13 cellular contexts compared by ENCODE assay signal in the genomic region with DNA sequence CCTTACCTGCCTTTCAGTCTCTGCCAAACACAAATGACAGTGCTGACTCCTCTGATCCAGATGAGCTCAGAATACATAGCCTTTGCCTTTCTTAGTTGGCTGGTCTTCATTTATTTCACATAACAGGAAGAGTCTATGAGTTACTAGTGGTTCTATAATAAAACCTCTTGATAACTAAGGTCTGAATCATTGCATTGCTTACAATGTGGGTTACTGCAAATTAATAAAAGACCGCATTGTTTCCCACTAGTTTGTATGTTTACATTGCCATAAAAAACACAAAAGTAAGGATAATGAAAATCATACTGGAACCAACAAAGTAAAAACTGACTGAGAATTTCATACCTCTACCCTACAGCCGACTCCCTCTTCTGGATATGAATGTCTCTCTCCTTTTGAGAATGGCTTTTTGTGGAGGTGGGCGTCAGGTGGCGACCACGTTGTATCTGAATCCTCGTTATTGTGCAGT.
DNase-seq lines count a peak whose midpoint lies in the region; ATAC-seq, FAIRE-seq and TF ChIP-seq lines count a peak whose summit lies in the region.
"Had no signal": no experiment of that assay in that cellular context is flagged by ENCODE, and none has a peak within 500 bp of the region (broad histone marks: within the 10 kb centered on the region; RNA-seq: fewer than 3 reads in every experiment).

No MANE protein-coding gene starts in this region.

- BruUV-seq in HCT116 (replicated peaks; lab: Mats Ljungman, UMichigan), result no TSS peak

- RAD21 ChIA-PET in HCT116 (lab: Charles Lee; ENCODE audit: low non-redundant PET in 1 of 2, low total read pairs in 2 of 2, uncharacterized antibody in 2 of 2, unreplicated experiment in 2 of 2), result no interaction called here

- intact Hi-C loops in HCT116 (cut with micrococcal nuclease), result no loop called here
- intact Hi-C loops in dorsolateral prefrontal cortex (cut with DNase I), result loop anchor here in 1 of 2 donors (10.0 kb wide), 1 partner anchor 109 kb away; no protein-coding TSS in a partner anchor

- FAIRE-seq in astrocyte (lab: Jason Lieb, UNC), result peak; percentile 74
- FAIRE-seq: D721Med had no signal

- H3K9ac ChIP-seq in HCT116 (ENCODE audit: low read length) (no peak overlapping the region), astrocyte (ENCODE audit: low read length) (peak overlapping the region; percentile 71)

- H3K79me2 ChIP-seq in HCT116 (ENCODE audit: insufficient read depth, low read length) (no peaks in the 10 kb centered on the region), astrocyte (ENCODE audit: insufficient read depth, low read length) (peaks cover 2% of the 10 kb centered on the region)

- peaks cover 45% of the 10 kb centered on the region for H3K4me1 Mint-ChIP-seq in astrocyte (ENCODE audit: low read depth, unreplicated experiment)

- H3K9me3 ChIP-seq in HCT116 (ENCODE audit: control insufficient read depth in 1 of 2, insufficient read depth in 1 of 2, low read depth in 1 of 2, low read length in 2 of 2) (no peaks in the 10 kb centered on the region), astrocyte (ENCODE audit: insufficient read depth, low read depth, low read length) (no peaks in the 10 kb centered on the region)

- no peak overlapping the region for H3K4me3 ChIP-seq in HCT116 (replicated peaks in 1 of 2; ENCODE audit: low read depth in 1 of 2, low read length in 2 of 2)
- H3K4me3 ChIP-seq in astrocyte (ENCODE audit: insufficient read depth, low read depth, low read length), result peak overlapping the region; percentile 21
- no peak overlapping the region for H3K4me3 ChIP-seq in dorsolateral prefrontal cortex

- H3K9me2 ChIP-seq in HCT116 (ENCODE audit: insufficient read depth), result no peaks in the 10 kb centered on the region

- ATAC-seq in HCT116, result no peak
- ATAC-seq in GM19328 (IDR thresholded peaks at IDR 0.05; ENCODE audit: unreplicated experiment), result no peak

- no peaks in the 10 kb centered on the region for H3K27me3 Mint-ChIP-seq in astrocyte (ENCODE audit: low read depth, unreplicated experiment)

- CTCF ChIA-PET in HCT116 (lab: Charles Lee), result interaction anchor here (0.9 kb wide), 1 partner anchor 107 kb away, joined by 4 read pairs; no protein-coding TSS in a partner anchor

- H3K36me3 Mint-ChIP-seq in astrocyte (ENCODE audit: low read depth, unreplicated experiment), result peaks cover 5% of the 10 kb centered on the region

- peaks cover 4% of the 10 kb centered on the region for H3K9me3 Mint-ChIP-seq in astrocyte (ENCODE audit: unreplicated experiment)

- H2AFZ ChIP-seq in HCT116 (ENCODE audit: low read depth, low read length, poor library complexity, severe bottlenecking), result peak overlapping the region; percentile 2
- H2AFZ ChIP-seq in astrocyte (ENCODE audit: low read depth, low read length), result no peak overlapping the region

- no peaks in the 10 kb centered on the region for H4K20me1 ChIP-seq in HCT116 (ENCODE audit: insufficient read depth)
- no peaks in the 10 kb centered on the region for H4K20me1 ChIP-seq in astrocyte (ENCODE audit: insufficient read depth, low read length)

- POLR2A ChIA-PET in HCT116 (lab: Charles Lee), result interaction anchor here (0.8 to 1.0 kb wide), 2 partner anchors 38 to 1566 kb away, joined by 3 read pairs; no protein-coding TSS in a partner anchor

- TF ChIP-seq CTCF in HCT116 (IDR thresholded peaks at IDR 0.05 in 2 of 3, conservative IDR thresholded peaks at IDR 0.05 in 1 of 3; ENCODE audit: borderline replicate concordance in 1 of 3, insufficient read depth in 1 of 3, low read depth in 2 of 3, low read length in 2 of 3), result peak in 1 of 3 experiments; percentile 18; a peak in 1 of 6 replicates
- TF ChIP-seq CTCF in astrocyte (IDR thresholded peaks at IDR 0.05; ENCODE audit: insufficient read depth, low read depth, low read length), result no peak
- TF ChIP-seq CTCF in dorsolateral prefrontal cortex (IDR thresholded peaks at IDR 0.05 in 54 of 56, conservative IDR thresholded peaks at IDR 0.05 in 2 of 56; ENCODE audit: low read depth in 1 of 56, partially characterized antibody in 56 of 56), result no peak

- H3K4me1 ChIP-seq in HCT116 (ENCODE audit: control insufficient read depth in 1 of 2, insufficient read depth in 2 of 2, low read length in 2 of 2), result peaks cover 0 to 42% of the 10 kb centered on the region in 2 experiments; a peak in 2 of 4 replicates
- peaks cover 36% of the 10 kb centered on the region for H3K4me1 ChIP-seq in astrocyte (ENCODE audit: insufficient read depth, low read length)

- H3K4me3 Mint-ChIP-seq in astrocyte (ENCODE audit: unreplicated experiment), result no peak overlapping the region

- DNase-seq in AG08396 (ENCODE audit: low spot score), result peak; percentile 14
- DNase-seq in HCT116 (ENCODE audit: low read depth, low spot score), result no peak
- DNase-seq in astrocyte (ENCODE audit: low read depth), result peak; percentile 88
- DNase-seq in iris pigment epithelial cell (ENCODE audit: low read depth), result peak; percentile 85
- no peak for DNase-seq in dorsolateral prefrontal cortex
- no peak for DNase-seq in cerebellar nuclear complex (lab: John Stamatoyannopoulos, UW)
- DNase-seq in stimulated activated naive CD4-positive, alpha-beta T cell (lab: John Stamatoyannopoulos, UW), result no peak
- DNase-seq: activated CD8-positive, alpha-beta memory T cell treated with anti-CD3 and anti-CD28 coated beads, Interleukin-2, amount 50 U/mL, for 4 hours; NCI-H1436; posterior cingulate gyrus; T-helper 9 cell had no signal

- H3K36me3 ChIP-seq in HCT116 (ENCODE audit: control insufficient read depth in 1 of 2, insufficient read depth in 2 of 2, low read length in 2 of 2) (no peaks in the 10 kb centered on the region), astrocyte (ENCODE audit: insufficient read depth, low read length) (no peaks in the 10 kb centered on the region)

- no peak for TF ChIP-seq POLR2A in HCT116 (IDR thresholded peaks at IDR 0.05; ENCODE audit: borderline replicate concordance, extremely low read depth, insufficient read depth, insufficient read length)

- H3K27ac ChIP-seq in HCT116 (ENCODE audit: low read depth, low read length) (no peak overlapping the region), astrocyte (ENCODE audit: low read depth, low read length) (peak overlapping the region; percentile 84), dorsolateral prefrontal cortex (no peak overlapping the region)

- H3K4me2 ChIP-seq in HCT116 (ENCODE audit: low read length) (0 out of 2 replicates have a peak overlapping the region, but pooled peaks have one; percentile 1), astrocyte (ENCODE audit: low read length) (peak overlapping the region; percentile 74)

- TF ChIP-seq RAD21 in HCT116 (IDR thresholded peaks at IDR 0.05; ENCODE audit: low read depth), result peak; percentile 27; the same call in 1 of the 2 replicates

- peak overlapping the region; percentile 85 for H3K27ac Mint-ChIP-seq in astrocyte (ENCODE audit: unreplicated experiment)

- H3K27me3 ChIP-seq in HCT116 (ENCODE audit: insufficient read depth, low read length), result no peaks in the 10 kb centered on the region
- H3K27me3 ChIP-seq in astrocyte (ENCODE audit: insufficient read depth, low read length), result no peaks in the 10 kb centered on the region
- H3K27me3 ChIP-seq in dorsolateral prefrontal cortex, result peaks cover 0 to 4% (median 0%) of the 10 kb centered on the region in 45 donors

TF ChIP-seq in HCT116, 20 proteins besides CTCF, POLR2A, EP300 and RAD21:
- peak; percentile 38; the same call in 1 of the 2 replicates for TF ChIP-seq JUND (IDR thresholded peaks at IDR 0.05)
- TF ChIP-seq SP1 (IDR thresholded peaks at IDR 0.05; ENCODE audit: low read depth), result peak; percentile 41
- TF ChIP-seq CBX3 (IDR thresholded peaks at IDR 0.05; ENCODE audit: low read depth), result peak; percentile 36; the same call in 1 of the 2 replicates
- TF ChIP-seq FOSL1 (IDR thresholded peaks at IDR 0.05; ENCODE audit: low read depth), result 0 out of 2 replicates have a peak, but pooled peaks have one; percentile 18
- TF ChIP-seq, protein P1, sequence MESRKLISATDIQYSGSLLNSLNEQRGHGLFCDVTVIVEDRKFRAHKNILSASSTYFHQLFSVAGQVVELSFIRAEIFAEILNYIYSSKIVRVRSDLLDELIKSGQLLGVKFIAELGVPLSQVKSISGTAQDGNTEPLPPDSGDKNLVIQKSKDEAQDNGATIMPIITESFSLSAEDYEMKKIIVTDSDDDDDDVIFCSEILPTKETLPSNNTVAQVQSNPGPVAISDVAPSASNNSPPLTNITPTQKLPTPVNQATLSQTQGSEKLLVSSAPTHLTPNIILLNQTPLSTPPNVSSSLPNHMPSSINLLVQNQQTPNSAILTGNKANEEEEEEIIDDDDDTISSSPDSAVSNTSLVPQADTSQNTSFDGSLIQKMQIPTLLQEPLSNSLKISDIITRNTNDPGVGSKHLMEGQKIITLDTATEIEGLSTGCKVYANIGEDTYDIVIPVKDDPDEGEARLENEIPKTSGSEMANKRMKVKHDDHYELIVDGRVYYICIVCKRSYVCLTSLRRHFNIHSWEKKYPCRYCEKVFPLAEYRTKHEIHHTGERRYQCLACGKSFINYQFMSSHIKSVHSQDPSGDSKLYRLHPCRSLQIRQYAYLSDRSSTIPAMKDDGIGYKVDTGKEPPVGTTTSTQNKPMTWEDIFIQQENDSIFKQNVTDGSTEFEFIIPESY (IDR thresholded peaks at IDR 0.05; ENCODE audit: extremely low read depth, insufficient replicate concordance, low read length), result no peak
TF ChIP-seq in HCT116: peak in this region for 4.

Comparison
In these comparisons a context has a peak if more than half of its experiments do, and no peak if none do; other contexts are left out.
1. DNase-seq: peak in AG08396 (single experiment), astrocyte (single experiment) and iris pigment epithelial cell (single experiment); none in HCT116 (single experiment), dorsolateral prefrontal cortex (0 of 10), cerebellar nuclear complex (0 of 2) and stimulated activated naive CD4-positive, alpha-beta T cell (0 of 6).